In genomic region chr16:30065943-30066881, GRCh38 we compare ENCODE assay signal across 7 cellular contexts. TPM values are rescaled to one million over a fixed set of nuclear protein-coding genes. Genes with fewer than 3 reads are reported as not detected.
DNase-seq lines count a peak whose midpoint lies in the region; ATAC-seq, FAIRE-seq and TF ChIP-seq lines count a peak whose summit lies in the region.

No MANE protein-coding gene starts in this region.

- POLR2A ChIA-PET in GM10248 (lab: Yijun Ruan, JAX), result interaction anchor here (0.5 to 1.7 kb wide), 12 partner anchors 9 to 489 kb away, joined by 3 to 13 read pairs (median 4); partner anchors contain the start of genes PPP4C and TBX6

- peak; percentile 54 for DNase-seq in NCI-H69 (lab: John Stamatoyannopoulos, UW)
- DNase-seq in astrocyte (ENCODE audit: low read depth), result peak; percentile 51
- no peak for DNase-seq in immature natural killer cell
- DNase-seq in stimulated activated CD4-positive, alpha-beta T cell treated with anti-CD3 and anti-CD28 coated beads, Interleukin-4, amount 100 ng/mL, for 1 hour, result peak; percentile 59
- no peak for DNase-seq in NCI-H526 treated with DMSO at 0.1 percent for 48 hours (lab: John Stamatoyannopoulos, UW)
- DNase-seq in GM10248 (ENCODE audit: extremely low spot score), result no peak

- CTCF ChIA-PET in GM10248 (lab: Yijun Ruan, JAX), result interaction anchor here (0.8 to 3.2 kb wide), 7 partner anchors 9 to 27 kb away, joined by 3 to 21 read pairs (median 7); partner anchors contain the start of genes PPP4C and TBX6

- H3K4me1 Mint-ChIP-seq in astrocyte (ENCODE audit: low read depth, unreplicated experiment) (peaks cover 31% of the 10 kb centered on the region), immature natural killer cell (peaks cover 30 to 38% of the 10 kb centered on the region in 2 donors)

- H3K27me3 ChIP-seq in astrocyte (ENCODE audit: insufficient read depth, low read length), result no peaks in the 10 kb centered on the region

- peaks cover 54% of the 10 kb centered on the region for H3K79me2 ChIP-seq in astrocyte (ENCODE audit: insufficient read depth, low read length)

- H3K36me3 Mint-ChIP-seq in astrocyte (ENCODE audit: low read depth, unreplicated experiment), result peaks cover 33% of the 10 kb centered on the region
- peaks cover 7 to 21% (median 8%) of the 10 kb centered on the region in 3 donors for H3K36me3 Mint-ChIP-seq in immature natural killer cell

- peak overlapping the region; percentile 93 for H3K27ac ChIP-seq in astrocyte (ENCODE audit: low read depth, low read length)

- H2AFZ ChIP-seq in astrocyte (ENCODE audit: low read depth, low read length), result no peak overlapping the region

- peak; percentile 2 for ATAC-seq in GM18907 (IDR thresholded peaks at IDR 0.05; ENCODE audit: unreplicated experiment)

- FAIRE-seq in astrocyte (lab: Jason Lieb, UNC), result no peak

- peaks cover 54% of the 10 kb centered on the region for H3K4me1 ChIP-seq in astrocyte (ENCODE audit: insufficient read depth, low read length)

- no peaks in the 10 kb centered on the region for H3K9me3 ChIP-seq in astrocyte (ENCODE audit: insufficient read depth, low read depth, low read length)

- H3K27ac Mint-ChIP-seq in astrocyte (ENCODE audit: unreplicated experiment) (peak overlapping the region; percentile 98), immature natural killer cell (peak overlapping the region; percentile 96 to 99 (median 98))

- no peak for TF ChIP-seq CTCF in astrocyte (IDR thresholded peaks at IDR 0.05; ENCODE audit: insufficient read depth, low read depth, low read length)
- TF ChIP-seq CTCF in GM10248 (IDR thresholded peaks at IDR 0.05; ENCODE audit: control extremely low read depth, extremely low read depth, low read depth, missing control alignments), result no peak

- peak overlapping the region; percentile 98 for H3K4me2 ChIP-seq in astrocyte (ENCODE audit: low read length)

- H3K27me3 Mint-ChIP-seq in astrocyte (ENCODE audit: low read depth, unreplicated experiment), result no peaks in the 10 kb centered on the region
- H3K27me3 Mint-ChIP-seq in immature natural killer cell (ENCODE audit: low read depth in 3 of 3), result peaks cover 6 to 20% (median 13%) of the 10 kb centered on the region in 3 donors

- peaks cover 53% of the 10 kb centered on the region for H4K20me1 ChIP-seq in astrocyte (ENCODE audit: insufficient read depth, low read length)

- peak overlapping the region; percentile 98 for H3K4me3 Mint-ChIP-seq in astrocyte (ENCODE audit: unreplicated experiment)
- peak overlapping the region; percentile 98 to 99 (median 99) for H3K4me3 Mint-ChIP-seq in immature natural killer cell

- peaks cover 27% of the 10 kb centered on the region for H3K36me3 ChIP-seq in astrocyte (ENCODE audit: insufficient read depth, low read length)

- peak overlapping the region; percentile 85 for H3K4me3 ChIP-seq in astrocyte (ENCODE audit: insufficient read depth, low read depth, low read length)

- peak overlapping the region; percentile 89 for H3K9ac ChIP-seq in astrocyte (ENCODE audit: low read length)

- H3K9me3 Mint-ChIP-seq in astrocyte (ENCODE audit: unreplicated experiment) (no peaks in the 10 kb centered on the region), immature natural killer cell (no peaks in the 10 kb centered on the region)

RNA-seq across cellular contexts. Expression of gene ALDOA, which starts 0.7 kb away (rescaled TPM):
- total RNA-seq in astrocyte, result 1,795 and 1,830 TPM in 2 replicates
- 1,000 to 10,000 TPM in 2 of 3 donors, 100 to 1,000 TPM in 1; 741 to 1,156 (median 1,018) TPM for polyA plus RNA-seq in immature natural killer cell

RNA-seq across cellular contexts. Expression of gene PPP4C, which starts 9.6 kb away (rescaled TPM):
- total RNA-seq in astrocyte, result 140 TPM in 2 replicates
- polyA plus RNA-seq in immature natural killer cell, result 100 to 1,000 TPM; 244 to 365 (median 317) TPM

RNA-seq across cellular contexts. Expression of gene TBX6, which starts 25.5 kb away (rescaled TPM):
- 0.22 and 0.27 TPM in 2 replicates for total RNA-seq in astrocyte
- not detected for polyA plus RNA-seq in immature natural killer cell

RNA-seq across cellular contexts. Expression of gene YPEL3, which starts 29.8 kb away (rescaled TPM):
- total RNA-seq in astrocyte, result 20.5 and 25.2 TPM in 2 replicates
- polyA plus RNA-seq in immature natural killer cell, result 100 to 1,000 TPM; 248 to 354 (median 284) TPM

RNA-seq across cellular contexts. Expression of gene TLCD3B, which starts 35.1 kb away (rescaled TPM):
- total RNA-seq in astrocyte, result 1.4 and 1.9 TPM in 2 replicates
- polyA plus RNA-seq in immature natural killer cell, result not detected

Comparison
In these comparisons a context has a peak if more than half of its experiments do, and no peak if none do; other contexts are left out.
1. DNase-seq: peak in NCI-H69 (single experiment), astrocyte (single experiment) and stimulated activated CD4-positive, alpha-beta T cell treated with anti-CD3 and anti-CD28 coated beads, Interleukin-4, amount 100 ng/mL, for 1 hour (single experiment); none in immature natural killer cell (0 of 3), NCI-H526 treated with DMSO at 0.1 percent for 48 hours (single experiment) and GM10248 (single experiment).